In the genomic region with DNA sequence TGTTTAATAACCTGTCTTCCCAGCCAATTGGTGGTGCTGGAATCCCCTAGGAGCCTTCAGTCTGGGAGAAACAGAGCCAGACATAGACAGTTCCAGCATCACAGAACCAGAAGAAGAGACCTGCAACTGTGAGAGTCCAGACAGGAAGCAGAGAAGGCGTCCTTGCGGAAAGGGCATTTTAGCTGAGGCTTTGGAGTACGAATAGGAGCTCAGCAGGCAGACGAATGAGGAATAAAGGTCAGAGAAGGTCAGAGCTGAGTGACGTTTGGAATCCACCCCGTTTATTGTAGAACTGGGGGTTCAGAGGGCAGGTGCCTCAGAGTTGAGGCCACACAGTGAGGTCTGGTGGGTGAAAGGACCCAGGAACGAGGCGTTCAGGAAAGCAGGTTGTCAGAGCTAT, we compare ENCODE assay signal across 15 cellular contexts. TPM values are rescaled to one million over a fixed set of nuclear protein-coding genes. Genes with fewer than 3 reads are reported as not detected.
DNase-seq lines count a peak whose midpoint lies in the region; ATAC-seq and TF ChIP-seq lines count a peak whose summit lies in the region.
"Had no signal": no experiment of that assay in that cellular context is flagged by ENCODE, and none has a peak within 500 bp of the region (broad histone marks: within the 10 kb centered on the region; RNA-seq: fewer than 3 reads in every experiment).

No MANE protein-coding gene starts in this region.

- H3K4me3 Mint-ChIP-seq in CD4-positive, CD25-positive, alpha-beta regulatory T cell, result peak overlapping the region in 3 of 4 donors; percentile 23 to 86 (median 83)
- no peak overlapping the region for H3K4me3 Mint-ChIP-seq in chondrocyte (ENCODE audit: unreplicated experiment)
- H3K4me3 Mint-ChIP-seq: CD14-positive monocyte; dendritic cell treated with granulocyte-macrophage colony-stimulating factor and Interleukin-4, amounts not matched to agents 40 ng/mL and 50 ng/mL, for 4 days had no signal

- peaks cover 58% of the 10 kb centered on the region for H3K36me3 ChIP-seq in CD4-positive, CD25-positive, alpha-beta regulatory T cell (ENCODE audit: control insufficient read depth, insufficient read depth, low read length)
- no peaks in the 10 kb centered on the region for H3K36me3 ChIP-seq in MM.1S (replicated peaks; ENCODE audit: insufficient read depth, low read length)
- no peaks in the 10 kb centered on the region for H3K36me3 ChIP-seq in parathyroid adenoma (ENCODE audit: control insufficient read depth, insufficient read depth, low read length)

- H3K9me3 ChIP-seq in CD4-positive, CD25-positive, alpha-beta regulatory T cell (ENCODE audit: control insufficient read depth in 2 of 2, low read length in 2 of 2), result no peaks in the 10 kb centered on the region
- H3K9me3 ChIP-seq in MM.1S (replicated peaks; ENCODE audit: insufficient read depth, low read length), result no peaks in the 10 kb centered on the region
- no peaks in the 10 kb centered on the region for H3K9me3 ChIP-seq in parathyroid adenoma (ENCODE audit: control insufficient read depth, low read length)

- TF ChIP-seq CTCF in MM.1S (IDR thresholded peaks at IDR 0.05; ENCODE audit: low read length), result no peak
- no peak for TF ChIP-seq CTCF in chondrocyte (IDR thresholded peaks at IDR 0.05)
- no peak for TF ChIP-seq CTCF in parathyroid adenoma (IDR thresholded peaks at IDR 0.05)

- no peaks in the 10 kb centered on the region for H4K20me1 ChIP-seq in MM.1S (ENCODE audit: insufficient read depth, low read length)

- no peak for DNase-seq in CD4-positive, CD25-positive, alpha-beta regulatory T cell
- DNase-seq in MM.1S, result no peak
- DNase-seq in chondrocyte (ENCODE audit: low spot score), result no peak
- DNase-seq in T-helper 9 cell, result no peak
- no peak for DNase-seq in LoVo (ENCODE audit: low spot score)
- no peak for DNase-seq in DMS53 treated with DMSO at 0.1 percent for 48 hours (lab: John Stamatoyannopoulos, UW; ENCODE audit: unreplicated experiment)
- DNase-seq in GF-D8 (lab: John Stamatoyannopoulos, UW), result no peak
- DNase-seq: foreskin melanocyte, kidney glomerular epithelial cell, posterior cingulate gyrus had no signal

- no peaks in the 10 kb centered on the region for H3K79me2 ChIP-seq in MM.1S (ENCODE audit: low read length)
- H3K79me2 ChIP-seq in parathyroid adenoma, result peaks cover 39% of the 10 kb centered on the region

- H3K9ac ChIP-seq in MM.1S (ENCODE audit: low read length) (no peak overlapping the region), parathyroid adenoma (no peak overlapping the region)
- H3K9ac ChIP-seq: KMS-11 had no signal

- H3K27me3 ChIP-seq in CD4-positive, CD25-positive, alpha-beta regulatory T cell (ENCODE audit: control insufficient read depth, insufficient read depth, low read length), result no peaks in the 10 kb centered on the region
- H3K27me3 ChIP-seq in MM.1S (replicated peaks; ENCODE audit: insufficient read depth, low read length) (peaks cover 88% of the 10 kb centered on the region), parathyroid adenoma (ENCODE audit: control insufficient read depth, insufficient read depth, low read length) (no peaks in the 10 kb centered on the region)

- peaks cover 27% of the 10 kb centered on the region for H3K36me3 Mint-ChIP-seq in CD4-positive, CD25-positive, alpha-beta regulatory T cell
- H3K36me3 Mint-ChIP-seq in chondrocyte (ENCODE audit: low read depth), result peaks cover 22% of the 10 kb centered on the region

- no peak overlapping the region for H3K4me3 ChIP-seq in CD4-positive, CD25-positive, alpha-beta regulatory T cell (ENCODE audit: low read depth, low read length)
- no peak overlapping the region for H3K4me3 ChIP-seq in MM.1S (ENCODE audit: low read length)
- no peak overlapping the region for H3K4me3 ChIP-seq in parathyroid adenoma (ENCODE audit: low read depth, low read length)

- H2AFZ ChIP-seq in MM.1S (ENCODE audit: low read length) (no peak overlapping the region), parathyroid adenoma (no peak overlapping the region)

- ATAC-seq in CD4-positive, CD25-positive, alpha-beta regulatory T cell (ENCODE audit: low read depth in 2 of 2), result no peak
- ATAC-seq: HCT116 had no signal

- H3K27me3 Mint-ChIP-seq in CD4-positive, CD25-positive, alpha-beta regulatory T cell, result no peaks in the 10 kb centered on the region
- H3K27me3 Mint-ChIP-seq in chondrocyte (ENCODE audit: low read depth), result no peaks in the 10 kb centered on the region
- H3K27me3 Mint-ChIP-seq: dendritic cell treated with granulocyte-macrophage colony-stimulating factor and Interleukin-4, amounts not matched to agents 40 ng/mL and 50 ng/mL, for 4 days had no signal

- no peaks in the 10 kb centered on the region for H3F3A ChIP-seq in MM.1S (ENCODE audit: insufficient read depth, low read length)

- no peaks in the 10 kb centered on the region for H3K9me2 ChIP-seq in MM.1S (replicated peaks; ENCODE audit: insufficient read depth, low read length)

- H3K4me1 Mint-ChIP-seq in CD4-positive, CD25-positive, alpha-beta regulatory T cell, result peaks cover 5 to 66% (median 37%) of the 10 kb centered on the region in 4 donors
- H3K4me1 Mint-ChIP-seq in chondrocyte (ENCODE audit: low read depth), result peaks cover 58% of the 10 kb centered on the region

- H3K4me2 ChIP-seq in MM.1S (ENCODE audit: low read depth, low read length), result peak overlapping the region; percentile 11; the same call in 1 of the 2 replicates
- peak overlapping the region; percentile 42 for H3K4me2 ChIP-seq in parathyroid adenoma (ENCODE audit: low read length)
- H3K4me2 ChIP-seq: KMS-11 had no signal

- peaks cover 53% of the 10 kb centered on the region for H3K4me1 ChIP-seq in CD4-positive, CD25-positive, alpha-beta regulatory T cell (ENCODE audit: control insufficient read depth, insufficient read depth, low read length, poor library complexity, severe bottlenecking)
- no peaks in the 10 kb centered on the region; the same call in 1 of the 2 replicates for H3K4me1 ChIP-seq in MM.1S (ENCODE audit: low read length)
- peaks cover 59% of the 10 kb centered on the region for H3K4me1 ChIP-seq in parathyroid adenoma

- H3K27ac ChIP-seq in CD4-positive, CD25-positive, alpha-beta regulatory T cell (ENCODE audit: insufficient read depth, low read length, poor library complexity, severe bottlenecking), result peak overlapping the region; percentile 76
- H3K27ac ChIP-seq in MM.1S (ENCODE audit: low read length) (no peak overlapping the region), parathyroid adenoma (peak overlapping the region; percentile 99)
- H3K27ac ChIP-seq: KMS-11 had no signal

- no peaks in the 10 kb centered on the region for H3K9me3 Mint-ChIP-seq in CD4-positive, CD25-positive, alpha-beta regulatory T cell
- no peaks in the 10 kb centered on the region for H3K9me3 Mint-ChIP-seq in chondrocyte (ENCODE audit: low read depth)
- H3K9me3 Mint-ChIP-seq: dendritic cell treated with granulocyte-macrophage colony-stimulating factor and Interleukin-4, amounts not matched to agents 40 ng/mL and 50 ng/mL, for 4 days had no signal

- peak overlapping the region; percentile 96 to 99 (median 97) for H3K27ac Mint-ChIP-seq in CD4-positive, CD25-positive, alpha-beta regulatory T cell
- H3K27ac Mint-ChIP-seq in chondrocyte (ENCODE audit: unreplicated experiment), result peak overlapping the region; percentile 55
- H3K27ac Mint-ChIP-seq: dendritic cell treated with granulocyte-macrophage colony-stimulating factor and Interleukin-4, amounts not matched to agents 40 ng/mL and 50 ng/mL, for 4 days had no signal

RNA-seq across cellular contexts. Expression of a gene that starts 5.2 kb away (rescaled TPM):
- total RNA-seq in CD4-positive, CD25-positive, alpha-beta regulatory T cell, result 151 TPM
- polyA plus RNA-seq in CD4-positive, CD25-positive, alpha-beta regulatory T cell, result 10 to 100 TPM; 25.9 to 42.7 (median 36.2) TPM
- total RNA-seq in chondrocyte, result 12.2 to 19.8 TPM (median 17.8 TPM) in 3 replicates

RNA-seq across cellular contexts. Expression of a gene that starts 46.3 kb away (rescaled TPM):
- not detected for total RNA-seq in CD4-positive, CD25-positive, alpha-beta regulatory T cell
- not detected for polyA plus RNA-seq in CD4-positive, CD25-positive, alpha-beta regulatory T cell
- 0.31 TPM in 1 of 3 replicates, not detected in the others for total RNA-seq in chondrocyte
- polyA plus RNA-seq: CD14-positive monocyte had no signal
